ENCODE assay signal across 10 cellular contexts in the genomic region with DNA sequence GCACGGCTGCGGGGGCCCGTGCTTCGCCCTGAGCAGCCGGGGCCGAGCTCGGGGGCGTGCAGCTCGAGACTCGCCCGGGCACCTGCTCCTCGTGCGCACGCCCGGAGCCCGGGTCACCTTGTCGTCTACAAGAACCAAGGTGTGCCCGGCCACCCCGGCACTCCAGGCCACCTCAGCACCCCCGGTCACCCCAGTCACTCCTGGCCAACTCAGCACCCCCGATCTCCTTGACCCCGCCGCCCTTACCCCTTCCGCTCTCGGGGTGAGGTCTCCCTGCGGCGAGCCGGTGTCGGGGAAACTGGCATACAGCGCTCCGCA. TPM values are rescaled to one million over a fixed set of nuclear protein-coding genes. Genes with fewer than 3 reads are reported as not detected.
DNase-seq lines count a peak whose midpoint lies in the region; ATAC-seq, FAIRE-seq and TF ChIP-seq lines count a peak whose summit lies in the region.
"Had no signal": no experiment of that assay in that cellular context is flagged by ENCODE, and none has a peak within 500 bp of the region (broad histone marks: within the 10 kb centered on the region; RNA-seq: fewer than 3 reads in every experiment).

No MANE protein-coding gene starts in this region.

- peaks cover 62% of the 10 kb centered on the region for H3K27me3 ChIP-seq in HUES48 (ENCODE audit: control insufficient read depth, insufficient read depth, low read length)
- H3K27me3 ChIP-seq in duodenal mucosa (ENCODE audit: control insufficient read depth in 1 of 2, insufficient read depth in 2 of 2, low read length in 2 of 2), result peaks cover 42 to 45% of the 10 kb centered on the region in 2 donors
- H3K27me3 ChIP-seq in muscle layer of colon (ENCODE audit: control insufficient read depth in 1 of 2, insufficient read depth in 2 of 2, low read length in 2 of 2), result peaks cover 17 to 36% of the 10 kb centered on the region in 2 donors

- H3K36me3 ChIP-seq in HUES48 (ENCODE audit: control insufficient read depth, insufficient read depth, low read length), result peaks cover 3% of the 10 kb centered on the region; the same call in 1 of the 2 replicates
- no peaks in the 10 kb centered on the region for H3K36me3 ChIP-seq in duodenal mucosa (ENCODE audit: control insufficient read depth in 1 of 2, insufficient read depth in 2 of 2, low read length in 2 of 2)
- no peaks in the 10 kb centered on the region for H3K36me3 ChIP-seq in muscle layer of colon (ENCODE audit: insufficient read depth, low read length)

- H3K9me3 ChIP-seq in A549 (no peaks in the 10 kb centered on the region), HUES48 (ENCODE audit: control insufficient read depth, insufficient read depth, low read length) (no peaks in the 10 kb centered on the region), duodenal mucosa (ENCODE audit: control insufficient read depth in 1 of 2, low read length in 2 of 2) (no peaks in the 10 kb centered on the region), muscle layer of colon (ENCODE audit: low read length) (no peaks in the 10 kb centered on the region)

- no peak for TF ChIP-seq RAD21 in A549 (conservative IDR thresholded peaks at IDR 0.05 in 1 of 2, IDR thresholded peaks at IDR 0.05 in 1 of 2)

- peak overlapping the region; percentile 72 for H3K4me2 ChIP-seq in A549

- TF ChIP-seq EP300 in A549 (IDR thresholded peaks at IDR 0.05), result no peak

- ATAC-seq in A549 (no peak; a peak in 3 of 6 replicates), GM19351 (IDR thresholded peaks at IDR 0.05; ENCODE audit: unreplicated experiment) (no peak), HG03469 (IDR thresholded peaks at IDR 0.05; ENCODE audit: unreplicated experiment) (no peak)

- no peak for TF ChIP-seq POLR2A in A549 (IDR thresholded peaks at IDR 0.05; ENCODE audit: low read length)

- CTCF ChIA-PET in A549 (lab: Yijun Ruan, JAX), result interaction anchor here (0.7 to 11.7 kb wide), 44 partner anchors 8 to 1344 kb away, joined by 3 to 285 read pairs (median 6); a partner anchor contains a TSS

- DNase-seq in A549 (ENCODE audit: low read depth in 1 of 2, low spot score in 1 of 2) (no peak), NCI-H1694 (lab: John Stamatoyannopoulos, UW) (no peak), COLO829 (ENCODE audit: low spot score) (no peak)
- DNase-seq: activated CD8-positive, alpha-beta memory T cell treated with anti-CD3 and anti-CD28 coated beads, Interleukin-2, amount 50 U/mL, for 48 hours; NCI-H446 treated with DMSO at 0.1 percent for 48 hours had no signal

- WGBS in A549 (ENCODE audit: missing lambda C conversion rate), result 34% methylated on average over 21 of the region's 31 CpGs

- no peak for TF ChIP-seq CTCF in A549 (IDR thresholded peaks at IDR 0.05)

- H3K9ac ChIP-seq in HUES48 (ENCODE audit: low read depth, low read length) (no peak overlapping the region), duodenal mucosa (ENCODE audit: low read depth in 1 of 2, low read length in 2 of 2) (no peak overlapping the region), muscle layer of colon (ENCODE audit: low read length) (no peak overlapping the region)

- H3K4me3 ChIP-seq in A549, result peak overlapping the region; percentile 66
- H3K4me3 ChIP-seq in HUES48 (ENCODE audit: low read depth, low read length), result peak overlapping the region; percentile 77
- peak overlapping the region; percentile 49 to 61 for H3K4me3 ChIP-seq in duodenal mucosa (ENCODE audit: low read depth in 1 of 2, low read length in 2 of 2)
- peak overlapping the region; percentile 15 to 53 for H3K4me3 ChIP-seq in muscle layer of colon (ENCODE audit: low read depth in 1 of 2, low read length in 2 of 2)

- no peak for FAIRE-seq in A549 (lab: Jason Lieb, UNC)

- peaks cover 58% of the 10 kb centered on the region for H3K4me1 ChIP-seq in A549
- peaks cover 46% of the 10 kb centered on the region for H3K4me1 ChIP-seq in HUES48 (ENCODE audit: control insufficient read depth, insufficient read depth, low read length)
- H3K4me1 ChIP-seq in duodenal mucosa (ENCODE audit: control insufficient read depth in 1 of 2, insufficient read depth in 2 of 2, low read length in 2 of 2), result peaks cover 13 to 26% of the 10 kb centered on the region in 2 donors
- peaks cover 39% of the 10 kb centered on the region for H3K4me1 ChIP-seq in muscle layer of colon (ENCODE audit: insufficient read depth, low read length)

- H3K27ac ChIP-seq in A549 (peak overlapping the region; percentile 78 to 92), HUES48 (ENCODE audit: low read depth, low read length) (no peak overlapping the region), duodenal mucosa (ENCODE audit: low read depth, low read length) (no peak overlapping the region), muscle layer of colon (ENCODE audit: low read depth, low read length) (no peak overlapping the region)

- POLR2A ChIA-PET in A549 (lab: Yijun Ruan, JAX), result interaction anchor here (0.9 to 2.0 kb wide), 6 partner anchors 11 to 832 kb away, joined by 3 to 9 read pairs (median 4); a partner anchor contains a TSS

TF ChIP-seq in A549, 52 proteins besides CTCF, POLR2A, EP300 and RAD21:
- no peak for TF ChIP-seq POLR2AphosphoS2 (conservative IDR thresholded peaks at IDR 0.05; ENCODE audit: low read length)
- TF ChIP-seq, protein P1, sequence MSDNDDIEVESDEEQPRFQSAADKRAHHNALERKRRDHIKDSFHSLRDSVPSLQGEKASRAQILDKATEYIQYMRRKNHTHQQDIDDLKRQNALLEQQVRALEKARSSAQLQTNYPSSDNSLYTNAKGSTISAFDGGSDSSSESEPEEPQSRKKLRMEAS (IDR thresholded peaks at IDR 0.05), result no peak
- no peak for TF ChIP-seq GATA3 (IDR thresholded peaks at IDR 0.05; ENCODE audit: borderline replicate concordance)
- TF ChIP-seq, protein P2, sequence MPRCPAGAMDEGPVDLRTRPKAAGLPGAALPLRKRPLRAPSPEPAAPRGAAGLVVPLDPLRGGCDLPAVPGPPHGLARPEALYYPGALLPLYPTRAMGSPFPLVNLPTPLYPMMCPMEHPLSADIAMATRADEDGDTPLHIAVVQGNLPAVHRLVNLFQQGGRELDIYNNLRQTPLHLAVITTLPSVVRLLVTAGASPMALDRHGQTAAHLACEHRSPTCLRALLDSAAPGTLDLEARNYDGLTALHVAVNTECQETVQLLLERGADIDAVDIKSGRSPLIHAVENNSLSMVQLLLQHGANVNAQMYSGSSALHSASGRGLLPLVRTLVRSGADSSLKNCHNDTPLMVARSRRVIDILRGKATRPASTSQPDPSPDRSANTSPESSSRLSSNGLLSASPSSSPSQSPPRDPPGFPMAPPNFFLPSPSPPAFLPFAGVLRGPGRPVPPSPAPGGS (IDR thresholded peaks at IDR 0.05), result no peak
- TF ChIP-seq FOXS1 (CRISPR knock-in tag; IDR thresholded peaks at IDR 0.05), result no peak
- no peak for TF ChIP-seq KDM1A (IDR thresholded peaks at IDR 0.05; ENCODE audit: low read depth)
- TF ChIP-seq, protein P3, sequence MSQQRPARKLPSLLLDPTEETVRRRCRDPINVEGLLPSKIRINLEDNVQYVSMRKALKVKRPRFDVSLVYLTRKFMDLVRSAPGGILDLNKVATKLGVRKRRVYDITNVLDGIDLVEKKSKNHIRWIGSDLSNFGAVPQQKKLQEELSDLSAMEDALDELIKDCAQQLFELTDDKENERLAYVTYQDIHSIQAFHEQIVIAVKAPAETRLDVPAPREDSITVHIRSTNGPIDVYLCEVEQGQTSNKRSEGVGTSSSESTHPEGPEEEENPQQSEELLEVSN (IDR thresholded peaks at IDR 0.05; ENCODE audit: borderline replicate concordance, low read depth), result no peak
- TF ChIP-seq, protein P4, sequence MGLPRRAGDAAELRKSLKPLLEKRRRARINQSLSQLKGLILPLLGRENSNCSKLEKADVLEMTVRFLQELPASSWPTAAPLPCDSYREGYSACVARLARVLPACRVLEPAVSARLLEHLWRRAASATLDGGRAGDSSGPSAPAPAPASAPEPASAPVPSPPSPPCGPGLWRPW (IDR thresholded peaks at IDR 0.05), result no peak
- TF ChIP-seq JUN (IDR thresholded peaks at IDR 0.05), result no peak
- no peak for TF ChIP-seq NPAS2 (CRISPR knock-in tag; IDR thresholded peaks at IDR 0.05; ENCODE audit: borderline replicate concordance)
- no peak for TF ChIP-seq EHMT2 (IDR thresholded peaks at IDR 0.05; ENCODE audit: low read depth)
- TF ChIP-seq, protein P5, sequence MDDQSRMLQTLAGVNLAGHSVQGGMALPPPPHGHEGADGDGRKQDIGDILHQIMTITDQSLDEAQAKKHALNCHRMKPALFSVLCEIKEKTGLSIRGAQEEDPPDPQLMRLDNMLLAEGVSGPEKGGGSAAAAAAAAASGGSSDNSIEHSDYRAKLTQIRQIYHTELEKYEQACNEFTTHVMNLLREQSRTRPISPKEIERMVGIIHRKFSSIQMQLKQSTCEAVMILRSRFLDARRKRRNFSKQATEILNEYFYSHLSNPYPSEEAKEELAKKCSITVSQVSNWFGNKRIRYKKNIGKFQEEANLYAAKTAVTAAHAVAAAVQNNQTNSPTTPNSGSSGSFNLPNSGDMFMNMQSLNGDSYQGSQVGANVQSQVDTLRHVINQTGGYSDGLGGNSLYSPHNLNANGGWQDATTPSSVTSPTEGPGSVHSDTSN (IDR thresholded peaks at IDR 0.05), result no peak

RNA-seq across cellular contexts. Expression of a gene that starts 0.3 kb away (rescaled TPM):
- polyA plus RNA-seq in A549 (2011; rRNA removed) (291 and 316 TPM in 2 replicates), A549 (2017; fragmentation: RNase III; extraction: RNeasy Plus Mini Kit Qiagen cat#74134 plus additional on column Dnase treatment) (153 to 187 TPM (median 159 TPM) in 3 replicates)
- 154 and 218 TPM in 2 replicates for polyA plus RNA-seq in A549 (2012; cell fraction: cytosol; rRNA removed)
- 290 and 454 TPM in 2 replicates for polyA plus RNA-seq in A549 (2012; cell fraction: nucleus; rRNA removed)
- polyA minus RNA-seq in A549 (2011; rRNA and poly(A)+ RNA removed), result 147 and 182 TPM in 2 replicates

RNA-seq across cellular contexts. Expression of a gene that starts 33.1 kb away (rescaled TPM):
- 8.4 and 16.9 TPM in 2 replicates for polyA plus RNA-seq in A549 (2011; rRNA removed)
- polyA plus RNA-seq in A549 (2012; cell fraction: cytosol; rRNA removed), result 3.7 and 5.8 TPM in 2 replicates
- polyA plus RNA-seq in A549 (2012; cell fraction: nucleus; rRNA removed), result 12.8 and 23.6 TPM in 2 replicates
- 2.7 to 4.4 TPM (median 4.2 TPM) in 3 replicates for polyA plus RNA-seq in A549 (2017; fragmentation: RNase III; extraction: RNeasy Plus Mini Kit Qiagen cat#74134 plus additional on column Dnase treatment)
- 1.7 and 2.1 TPM in 2 replicates for polyA minus RNA-seq in A549 (2011; rRNA and poly(A)+ RNA removed)

RNA-seq across cellular contexts. Expression of a gene that starts 48.5 kb away (rescaled TPM):
- polyA plus RNA-seq in A549 (2011; rRNA removed), result 0.03 TPM in 1 of 2 replicates, not detected in the other
- polyA plus RNA-seq in A549 (2012; cell fraction: cytosol; rRNA removed), result not detected in 2 replicates
- not detected in 2 replicates for polyA plus RNA-seq in A549 (2012; cell fraction: nucleus; rRNA removed)
- not detected in 3 replicates for polyA plus RNA-seq in A549 (2017; fragmentation: RNase III; extraction: RNeasy Plus Mini Kit Qiagen cat#74134 plus additional on column Dnase treatment)
- not detected in 2 replicates for polyA minus RNA-seq in A549 (2011; rRNA and poly(A)+ RNA removed)

Comparison
In these comparisons a context has a peak if more than half of its experiments do, and no peak if none do; other contexts are left out.
1. H3K27ac ChIP-seq: peak in A549 (2 of 2); none in HUES48 (single experiment), duodenal mucosa (single experiment) and muscle layer of colon (single experiment).
2. Peak in every context shown above with its lines, with median percentiles within 50 percentile points of each other: H3K4me3 ChIP-seq.